10 cellular contexts compared by ENCODE assay signal in genomic region chr18:79522451-79523220, GRCh38.
DNase-seq lines count a peak whose midpoint lies in the region; ATAC-seq and TF ChIP-seq lines count a peak whose summit lies in the region.
"Had no signal": no experiment of that assay in that cellular context is flagged by ENCODE, and none has a peak within 500 bp of the region (broad histone marks: within the 10 kb centered on the region; RNA-seq: fewer than 3 reads in every experiment).

No MANE protein-coding gene starts in this region.

- ATAC-seq in GM18511 (IDR thresholded peaks at IDR 0.05; ENCODE audit: unreplicated experiment) (peak; percentile 8), HG02610 (IDR thresholded peaks at IDR 0.05; ENCODE audit: unreplicated experiment) (no peak), GM19324 (IDR thresholded peaks at IDR 0.05; ENCODE audit: low FRiP score, unreplicated experiment) (no peak)

- TF ChIP-seq CTCF in Loucy (conservative IDR thresholded peaks at IDR 0.05; ENCODE audit: low read length) (no peak), spleen (IDR thresholded peaks at IDR 0.05 in 8 of 11, conservative IDR thresholded peaks at IDR 0.05 in 3 of 11) (no peak), GM10248 (IDR thresholded peaks at IDR 0.05; ENCODE audit: control extremely low read depth, extremely low read depth, low read depth, missing control alignments) (no peak)

- H3K27ac ChIP-seq in spleen: peak overlapping the region; percentile 63 to 95 (median 84)

- H3K9me2 ChIP-seq in Loucy (replicated peaks; ENCODE audit: low read depth, low read length): no peaks in the 10 kb centered on the region

- H3K27me3 ChIP-seq in Loucy (ENCODE audit: insufficient read depth, low read length, poor library complexity, severe bottlenecking) (no peaks in the 10 kb centered on the region), spleen (replicated peaks in 1 of 7) (no peaks in the 10 kb centered on the region)

- peaks cover 8% of the 10 kb centered on the region; the same call in 1 of the 2 replicates for H3F3A ChIP-seq in Loucy (ENCODE audit: low read depth)

- peaks cover 52% of the 10 kb centered on the region for H3K4me1 ChIP-seq in Loucy (ENCODE audit: insufficient read depth, low read length, poor library complexity, severe bottlenecking)
- H3K4me1 ChIP-seq in spleen: peaks cover 12 to 76% (median 55%) of the 10 kb centered on the region in 6 donors

- CTCF ChIA-PET in GM10248 (lab: Yijun Ruan, JAX): interaction anchor here (1.0 to 1.5 kb wide), 5 partner anchors 15 to 144 kb away, joined by 3 to 9 read pairs (median 6); partner anchors contain the start of gene NFATC1

- intact Hi-C loops in spleen (cut with DNase I; ENCODE audit: low total_unique reads): no loop called here

- TF ChIP-seq POLR2A in spleen (IDR thresholded peaks at IDR 0.05): no peak

- peak overlapping the region; percentile 62 for H3K9ac ChIP-seq in Loucy (ENCODE audit: low read depth, low read length, poor library complexity, severe bottlenecking)

- H3K36me3 ChIP-seq in Loucy (ENCODE audit: insufficient read depth, low read length) (no peaks in the 10 kb centered on the region; the same call in 1 of the 2 replicates), spleen (peaks cover 0 to 16% (median 5%) of the 10 kb centered on the region in 6 donors)

- H2AFZ ChIP-seq in Loucy (ENCODE audit: low read length): no peak overlapping the region

- H4K20me1 ChIP-seq in Loucy (ENCODE audit: insufficient read depth, low read length, poor library complexity, severe bottlenecking): no peaks in the 10 kb centered on the region

- POLR2A ChIA-PET in GM10248 (lab: Yijun Ruan, JAX): no interaction called here

- peak overlapping the region; percentile 50 for H3K4me3 ChIP-seq in Loucy (ENCODE audit: low read length, poor library complexity, severe bottlenecking)
- H3K4me3 ChIP-seq in spleen: peak overlapping the region in 3 of 8 donors; percentile 2 to 61 (median 13)

- H3K4me2 ChIP-seq in Loucy (ENCODE audit: low read depth, low read length, poor library complexity, severe bottlenecking): peak overlapping the region; percentile 76

- no peaks in the 10 kb centered on the region for H3K79me2 ChIP-seq in Loucy (ENCODE audit: insufficient read depth, low read length)

- no peaks in the 10 kb centered on the region for H3K9me3 ChIP-seq in Loucy (ENCODE audit: insufficient read depth, low read depth, low read length)
- no peaks in the 10 kb centered on the region for H3K9me3 ChIP-seq in spleen

- 66 to 79% (median 73%) methylated on average over 17 of the region's 17 CpGs for WGBS in spleen, 5 donors

- peak; percentile 44 for DNase-seq in activated effector memory CD4-positive, alpha-beta T cell treated with Interleukin-2 at 50 U/mL for 16 hours
- peak; percentile 84 for DNase-seq in spleen
- no peak for DNase-seq in GM10248 (ENCODE audit: extremely low spot score)
- no peak for DNase-seq in KG1 (lab: John Stamatoyannopoulos, UW)
- DNase-seq: NCI-H1417 treated with DMSO at 0.1 percent for 48 hours, nucleus accumbens had no signal

Comparison
In these comparisons a context has a peak if more than half of its experiments do, and no peak if none do; other contexts are left out.
1. DNase-seq: peak in activated effector memory CD4-positive, alpha-beta T cell treated with Interleukin-2 at 50 U/mL for 16 hours (single experiment) and spleen (single experiment); none in GM10248 (single experiment) and KG1 (single experiment).